14 cellular contexts compared by ENCODE assay signal in genomic region chr15:90552929-90553211, GRCh38. TPM values are rescaled to one million over a fixed set of nuclear protein-coding genes. Genes with fewer than 3 reads are reported as not detected.
A peak's percentile ranks its signal among the peaks of the same experiment; 100 is the strongest.
DNase-seq lines count a peak whose midpoint lies in the region; ATAC-seq and TF ChIP-seq lines count a peak whose summit lies in the region.
"Had no signal": no experiment of that assay in that cellular context is flagged by ENCODE, and none has a peak within 500 bp of the region (broad histone marks: within the 10 kb centered on the region; RNA-seq: fewer than 3 reads in every experiment).

No MANE protein-coding gene starts in this region.

- no peak for TF ChIP-seq POLR2A in body of pancreas (IDR thresholded peaks at IDR 0.05)

- intact Hi-C loops in body of pancreas (cut with DNase I), result no loop called here
- intact Hi-C loops in lower lobe of right lung (cut with DNase I), result no loop called here

- WGBS in body of pancreas, 2 donors, result 25 to 32% methylated on average over 1 of the region's 1 CpG

- no peaks in the 10 kb centered on the region for H3K36me3 ChIP-seq in body of pancreas (replicated peaks in 1 of 2; ENCODE audit: insufficient read depth in 1 of 2, low read depth in 2 of 2)
- H3K36me3 ChIP-seq in lower lobe of right lung, result peaks cover 13% of the 10 kb centered on the region

- H3K4me1 ChIP-seq in body of pancreas (peaks cover 31% of the 10 kb centered on the region), lower lobe of right lung (peaks cover 43% of the 10 kb centered on the region)

- H3K4me1 Mint-ChIP-seq in stimulated activated effector memory CD8-positive, alpha-beta T cell treated with anti-CD3 and anti-CD28 coated beads, Interleukin-12 subunit alpha, Interleukin-12 subunit beta, amount 100 ng/mL, for 72 hours, result peaks cover 17% of the 10 kb centered on the region

- peak overlapping the region; percentile 12 to 70 (median 60) for H3K27ac ChIP-seq in body of pancreas
- H3K27ac ChIP-seq in lower lobe of right lung, result peak overlapping the region; percentile 64
- H3K27ac ChIP-seq: C4-2B had no signal

- ATAC-seq in body of pancreas (no peak), lower lobe of right lung (no peak), GM18498 (IDR thresholded peaks at IDR 0.05; ENCODE audit: unreplicated experiment) (no peak)
- ATAC-seq in stimulated activated effector memory CD8-positive, alpha-beta T cell treated with anti-CD3 and anti-CD28 coated beads, Interleukin-12 subunit alpha, Interleukin-12 subunit beta, amount 100 ng/mL, for 72 hours, result no peak
- ATAC-seq: naive thymus-derived CD8-positive, alpha-beta T cell had no signal

- H3K4me3 Mint-ChIP-seq in stimulated activated effector memory CD8-positive, alpha-beta T cell treated with anti-CD3 and anti-CD28 coated beads, Interleukin-12 subunit alpha, Interleukin-12 subunit beta, amount 100 ng/mL, for 72 hours, result no peak overlapping the region
- H3K4me3 Mint-ChIP-seq: central memory CD8-positive, alpha-beta T cell; naive thymus-derived CD8-positive, alpha-beta T cell had no signal

- H3K4me3 ChIP-seq in HFF-Myc (replicated peaks; ENCODE audit: low read depth, low read length) (peak overlapping the region; percentile 10; the same call in 1 of the 2 replicates), body of pancreas (no peak overlapping the region), lower lobe of right lung (no peak overlapping the region)

- TF ChIP-seq CTCF in HFF-Myc (IDR thresholded peaks at IDR 0.05; ENCODE audit: low read depth, low read length, missing control alignments) (no peak), body of pancreas (IDR thresholded peaks at IDR 0.05) (no peak), lower lobe of right lung (IDR thresholded peaks at IDR 0.05) (no peak)

- H3K27ac Mint-ChIP-seq in stimulated activated effector memory CD8-positive, alpha-beta T cell treated with anti-CD3 and anti-CD28 coated beads, Interleukin-12 subunit alpha, Interleukin-12 subunit beta, amount 100 ng/mL, for 72 hours, result peak overlapping the region; percentile 56

- H3K9me3 Mint-ChIP-seq in stimulated activated effector memory CD8-positive, alpha-beta T cell treated with anti-CD3 and anti-CD28 coated beads, Interleukin-12 subunit alpha, Interleukin-12 subunit beta, amount 100 ng/mL, for 72 hours, result no peaks in the 10 kb centered on the region
- H3K9me3 Mint-ChIP-seq: central memory CD8-positive, alpha-beta T cell; naive thymus-derived CD8-positive, alpha-beta T cell had no signal

- H3K27me3 ChIP-seq in body of pancreas (no peaks in the 10 kb centered on the region), lower lobe of right lung (ENCODE audit: low read depth) (no peaks in the 10 kb centered on the region)

- no peaks in the 10 kb centered on the region for H3K9me3 ChIP-seq in body of pancreas
- no peaks in the 10 kb centered on the region for H3K9me3 ChIP-seq in lower lobe of right lung

- peaks cover 18% of the 10 kb centered on the region for H3K36me3 Mint-ChIP-seq in stimulated activated effector memory CD8-positive, alpha-beta T cell treated with anti-CD3 and anti-CD28 coated beads, Interleukin-12 subunit alpha, Interleukin-12 subunit beta, amount 100 ng/mL, for 72 hours

- DNase-seq in HFF-Myc (ENCODE audit: extremely low read depth, low read depth) (no peak), body of pancreas (no peak), lower lobe of right lung (no peak), iPS-NIHi11 (ENCODE audit: low spot score) (no peak), midbrain (lab: John Stamatoyannopoulos, UW) (no peak)
- DNase-seq in stimulated activated effector memory CD8-positive, alpha-beta T cell treated with anti-CD3 and anti-CD28 coated beads, Interleukin-12 subunit alpha, Interleukin-12 subunit beta, amount 100 ng/mL, for 72 hours (ENCODE audit: low spot score in 2 of 2), result no peak
- no peak for DNase-seq in activated T-cell treated with anti-CD3 and anti-CD28 coated beads, Interleukin-2, amount 50 U/mL, for 1 hour
- DNase-seq: activated CD4-positive, alpha-beta T cell treated with anti-CD3 and anti-CD28 coated beads for 48 hours; naive thymus-derived CD8-positive, alpha-beta T cell; NCI-H2227 treated with DMSO at 0.1 percent for 48 hours; T-helper 2 cell had no signal

RNA-seq across cellular contexts. Expression of gene CRTC3, which starts 23.1 kb away (rescaled TPM):
- total RNA-seq in body of pancreas (10 to 100 TPM; 10.5 to 13.0 TPM), lower lobe of right lung (40.6 TPM)
